25 cellular contexts compared by ENCODE assay signal in genomic region chr9:123196124-123196523, GRCh38.
"Had no signal": no experiment of that assay in that cellular context is flagged by ENCODE, and none has a peak within 500 bp of the region (broad histone marks: within the 10 kb centered on the region; RNA-seq: fewer than 3 reads in every experiment).

No MANE protein-coding gene starts in this region.

- ATAC-seq: effector memory CD8-positive, alpha-beta T cell; esophagus mucosa; gastrocnemius medialis; heart right ventricle; left cardiac atrium; lower lobe of right lung; mucosa of descending colon had no signal

- H3K27ac ChIP-seq: colonic mucosa, epithelial cell of prostate, esophagus squamous epithelium, gastrocnemius medialis, heart right ventricle, left ventricle myocardium inferior, lower lobe of right lung had no signal

- H3K4me1 ChIP-seq: colonic mucosa, esophagus squamous epithelium, gastrocnemius medialis, left ventricle myocardium inferior, lower lobe of right lung had no signal

- H3K9me3 ChIP-seq: colonic mucosa, esophagus squamous epithelium, gastrocnemius medialis, heart right ventricle, left ventricle myocardium inferior, lower lobe of right lung, mucosa of descending colon had no signal

- H3K27me3 ChIP-seq: colonic mucosa, esophagus squamous epithelium, gastrocnemius medialis, heart right ventricle had no signal

- H3K4me3 ChIP-seq: colonic mucosa, esophagus squamous epithelium, gastrocnemius medialis, heart right ventricle, left ventricle myocardium inferior, lower lobe of right lung, mucosa of descending colon had no signal

- H3K36me3 ChIP-seq: colonic mucosa, esophagus squamous epithelium, gastrocnemius medialis, heart right ventricle, left ventricle myocardium inferior, lower lobe of right lung had no signal

- FAIRE-seq: endometrium, islet of Langerhans, keratinocyte had no signal

- DNase-seq: colonic mucosa; cortex of kidney; effector CD8-positive, alpha-beta T cell; effector memory CD8-positive, alpha-beta T cell; endodermal cell; erythroblast; esophagus squamous epithelium; foreskin fibroblast; foreskin melanocyte; gastrocnemius medialis; glutamatergic neuron; head of caudate nucleus; heart right ventricle; hippocampal formation; left cardiac atrium; left ventricle myocardium inferior; lower lobe of right lung; mesenchymal stem cell; mucosa of descending colon; naive B cell had no signal
